In the genomic region with DNA sequence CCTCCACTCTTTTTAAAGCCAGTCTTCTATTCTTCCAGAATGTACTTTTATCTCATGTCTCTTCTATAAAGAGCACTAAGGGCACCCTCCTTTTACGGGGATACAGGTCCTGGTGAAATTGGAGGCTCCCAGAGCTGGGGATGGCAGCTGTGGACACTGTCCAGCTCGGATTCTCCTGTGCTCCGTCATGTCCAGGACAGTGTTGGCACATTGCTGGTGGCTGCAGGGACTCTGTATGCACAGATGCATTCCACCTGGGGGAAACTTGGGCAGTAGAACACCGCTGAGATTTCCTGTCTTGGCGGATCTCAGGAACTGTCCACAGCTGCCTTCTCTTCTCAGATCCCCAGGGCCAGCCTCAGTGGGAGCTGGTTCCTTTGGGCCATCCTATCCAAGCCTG, we compare ENCODE assay signal across 1 cellular context.
TF ChIP-seq lines count a peak whose summit lies in the region.

No MANE protein-coding gene starts in this region.

TF ChIP-seq in HepG2, 621 proteins besides CTCF, POLR2A, EP300 and RAD21 (continued from another document):
- TF ChIP-seq ATF6 (CRISPR knock-in tag; conservative IDR thresholded peaks at IDR 0.05): no peak
- no peak for TF ChIP-seq ZNF362 (CRISPR knock-in tag; IDR thresholded peaks at IDR 0.05; ENCODE audit: borderline replicate concordance)
- no peak for TF ChIP-seq MED8 (CRISPR knock-in tag; IDR thresholded peaks at IDR 0.05; ENCODE audit: insufficient replicate concordance)
- TF ChIP-seq YEATS4 (CRISPR knock-in tag; IDR thresholded peaks at IDR 0.05; ENCODE audit: borderline replicate concordance): no peak
- TF ChIP-seq ZNF333 (CRISPR knock-in tag; IDR thresholded peaks at IDR 0.05; ENCODE audit: borderline replicate concordance): no peak
- TF ChIP-seq LBX2 (CRISPR knock-in tag; IDR thresholded peaks at IDR 0.05; ENCODE audit: borderline replicate concordance): no peak
